ENCODE assay signal across 28 cellular contexts in the genomic region with DNA sequence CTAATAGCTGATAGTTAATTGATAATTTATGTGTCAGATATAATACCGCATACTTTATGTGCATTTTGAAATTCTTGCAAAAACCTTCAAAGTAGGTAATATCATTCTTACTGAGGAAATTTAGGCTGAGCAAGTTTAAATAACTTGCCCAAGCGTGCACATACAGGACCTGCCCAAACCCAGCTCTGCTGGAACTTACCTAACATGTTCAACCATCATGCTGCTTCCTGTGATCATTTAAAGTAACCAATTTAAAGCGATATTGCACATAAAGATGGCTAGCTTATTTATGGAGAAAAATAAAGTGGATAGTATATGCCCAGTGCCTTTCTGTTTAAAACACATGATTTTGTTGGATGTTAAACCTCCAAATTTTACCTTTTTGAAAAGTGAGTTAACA.
"Had no signal": no experiment of that assay in that cellular context is flagged by ENCODE, and none has a peak within 500 bp of the region (broad histone marks: within the 10 kb centered on the region; RNA-seq: fewer than 3 reads in every experiment).

No MANE protein-coding gene starts in this region.

- H3K27me3 ChIP-seq: adrenal gland, body of pancreas, dorsolateral prefrontal cortex, gastrocnemius medialis, heart right ventricle had no signal

- H3K9me3 ChIP-seq: adrenal gland, body of pancreas, gastrocnemius medialis, heart right ventricle had no signal

- H3K4me3 ChIP-seq: adrenal gland, body of pancreas, coronary artery, gastrocnemius medialis, heart right ventricle had no signal

- H3K27ac ChIP-seq: adrenal gland, body of pancreas, coronary artery, dorsolateral prefrontal cortex, gastrocnemius medialis, heart right ventricle had no signal

- ATAC-seq: activated CD4-positive, alpha-beta T cell treated with anti-CD3 and anti-CD28 coated beads for 36 hours; activated CD8-positive, alpha-beta memory T cell treated with anti-CD3 and anti-CD28 coated beads, Interleukin-2, amount 10 ng/mL, durations not matched to agents 7 days and 5 days; activated CD8-positive, alpha-beta T cell treated with anti-CD3 and anti-CD28 coated beads, Interleukin-2, amount 10 ng/mL, durations not matched to agents 7 days and 5 days; activated naive CD8-positive, alpha-beta T cell treated with anti-CD3 and anti-CD28 coated beads, Interleukin-2, amount 50 U/mL, for 24 hours; body of pancreas; gastrocnemius medialis; heart right ventricle; T-helper 17 cell had no signal

- DNase-seq: activated CD4-positive, alpha-beta memory T cell treated with anti-CD3 and anti-CD28 coated beads for 36 hours; activated CD4-positive, alpha-beta T cell treated with anti-CD3 and anti-CD28 coated beads for 36 hours; activated CD4-positive, alpha-beta T cell treated with anti-CD3 and anti-CD28 coated beads, Interleukin-2, amount 10 ng/mL, durations not matched to agents 24 days and 14 days; activated CD4-positive, CD25-positive, alpha-beta regulatory T cell; activated CD4-positive, CD25-positive, alpha-beta regulatory T cell treated with anti-CD3 and anti-CD28 coated beads, Interleukin-2, amount 50 U/mL, for 72 hours; activated CD8-positive, alpha-beta memory T cell treated with anti-CD3 and anti-CD28 coated beads, Interleukin-2, amount 10 ng/mL, durations not matched to agents 7 days and 5 days; activated CD8-positive, alpha-beta memory T cell treated with anti-CD3 and anti-CD28 coated beads, Interleukin-2, amount 50 U/mL, for 4 hours; activated CD8-positive, alpha-beta T cell treated with anti-CD3 and anti-CD28 coated beads, Interleukin-2, amount 10 ng/mL, durations not matched to agents 7 days and 5 days; activated effector memory CD4-positive, alpha-beta T cell treated with anti-CD3 and anti-CD28 coated beads, Interleukin-2, amount 50 U/mL, for 16 hours; activated naive CD4-positive, alpha-beta T cell treated with anti-CD3 and anti-CD28 coated beads for 36 hours; activated naive CD8-positive, alpha-beta T cell treated with anti-CD3 and anti-CD28 coated beads for 36 hours; activated naive CD8-positive, alpha-beta T cell treated with anti-CD3 and anti-CD28 coated beads, Interleukin-2, amount 50 U/mL, for 24 hours; activated T-cell treated with anti-CD3 and anti-CD28 coated beads, Interleukin-2, amount 50 U/mL, for 1 hour; activated T-cell treated with anti-CD3 and anti-CD28 coated beads, Interleukin-2, amount 50 U/mL, for 48 hours; adrenal gland; amygdala; aorta; body of pancreas; dorsolateral prefrontal cortex; effector memory CD4-positive, alpha-beta T cell; endodermal cell; foreskin fibroblast; gastrocnemius medialis; heart right ventricle; T-helper 1 cell; T-helper 17 cell; T1000 had no signal

- H3K36me3 ChIP-seq: adrenal gland, gastrocnemius medialis, heart right ventricle had no signal
